Comparison of ENCODE assay signal across 19 cellular contexts in genomic region chr6:167984144-167984719, GRCh38. TPM values are rescaled to one million over a fixed set of nuclear protein-coding genes. Genes with fewer than 3 reads are reported as not detected.
DNase-seq lines count a peak whose midpoint lies in the region; ATAC-seq and TF ChIP-seq lines count a peak whose summit lies in the region.
"Had no signal": no experiment of that assay in that cellular context is flagged by ENCODE, and none has a peak within 500 bp of the region (broad histone marks: within the 10 kb centered on the region; RNA-seq: fewer than 3 reads in every experiment).

No MANE protein-coding gene starts in this region.

- no peaks in the 10 kb centered on the region for H3K79me1 ChIP-seq in IMR-90 (ENCODE audit: low read depth in 1 of 2, low read length in 2 of 2)

- no peaks in the 10 kb centered on the region for H3F3A ChIP-seq in MM.1S (ENCODE audit: insufficient read depth, low read length)

- CTCF ChIA-PET in IMR-90 (lab: Yijun Ruan, JAX) = no interaction called here

- H3K27ac ChIP-seq in IMR-90 (ENCODE audit: insufficient read depth, low read length) = peak overlapping the region; percentile 13; the same call in 1 of the 2 replicates
- no peak overlapping the region for H3K27ac ChIP-seq in coronary artery
- no peak overlapping the region for H3K27ac ChIP-seq in body of pancreas
- H3K27ac ChIP-seq in MM.1S (ENCODE audit: low read length) = no peak overlapping the region
- H3K27ac ChIP-seq: C4-2B had no signal

- no peak overlapping the region for H3K23ac ChIP-seq in IMR-90 (ENCODE audit: low read depth, low read length)

- H4K5ac ChIP-seq in IMR-90 (ENCODE audit: low read depth, low read length) = no peak overlapping the region

- no peaks in the 10 kb centered on the region for H3K9me2 ChIP-seq in MM.1S (replicated peaks; ENCODE audit: insufficient read depth, low read length)

- no peak overlapping the region for H2BK120ac ChIP-seq in IMR-90 (ENCODE audit: low read depth, low read length)

- no peak overlapping the region for H3K18ac ChIP-seq in IMR-90 (ENCODE audit: low read depth, low read length)

- H4K20me1 ChIP-seq in IMR-90 (ENCODE audit: insufficient read depth, low read length) = no peaks in the 10 kb centered on the region
- H4K20me1 ChIP-seq in MM.1S (ENCODE audit: insufficient read depth, low read length) = no peaks in the 10 kb centered on the region

- H3K56ac ChIP-seq in IMR-90 (ENCODE audit: extremely low read depth, insufficient read depth, low read length) = no peak overlapping the region

- no peaks in the 10 kb centered on the region; the same call in 1 of the 2 replicates for H3K9me3 ChIP-seq in IMR-90 (ENCODE audit: control insufficient read depth, insufficient read depth, low read length)
- H3K9me3 ChIP-seq in body of pancreas = no peaks in the 10 kb centered on the region
- no peaks in the 10 kb centered on the region for H3K9me3 ChIP-seq in MM.1S (replicated peaks; ENCODE audit: insufficient read depth, low read length)
- H3K9me3 ChIP-seq: BE2C, Caco-2 had no signal

- no peak overlapping the region; the same call in 1 of the 2 replicates for H2BK20ac ChIP-seq in IMR-90 (ENCODE audit: low read depth, low read length)

- dilution Hi-C loops in IMR-90 (cut with HindIII; ENCODE audit: low sequenced_read_pairs, unreplicated experiment) = no loop called here

- no peak overlapping the region for H4K91ac ChIP-seq in IMR-90 (ENCODE audit: insufficient read depth, low read depth, low read length)

- TF ChIP-seq CTCF in IMR-90 (conservative IDR thresholded peaks at IDR 0.05; ENCODE audit: low read depth, low read length) (no peak), coronary artery (IDR thresholded peaks at IDR 0.05) (no peak), body of pancreas (IDR thresholded peaks at IDR 0.05) (no peak), MM.1S (IDR thresholded peaks at IDR 0.05; ENCODE audit: low read length) (no peak), GM20000 (IDR thresholded peaks at IDR 0.05; ENCODE audit: extremely low read depth, missing control alignments) (no peak)

- no peak for TF ChIP-seq RAD21 in IMR-90 (IDR thresholded peaks at IDR 0.05; ENCODE audit: low read length)

- peaks cover 2% of the 10 kb centered on the region; the same call in 1 of the 2 replicates for H3K27me3 ChIP-seq in IMR-90 (ENCODE audit: control insufficient read depth, insufficient read depth, low read length)
- H3K27me3 ChIP-seq in body of pancreas = no peaks in the 10 kb centered on the region
- H3K27me3 ChIP-seq in MM.1S (replicated peaks; ENCODE audit: insufficient read depth, low read length) = no peaks in the 10 kb centered on the region
- H3K27me3 ChIP-seq: BE2C had no signal

- POLR2A ChIA-PET in IMR-90 (lab: Charles Lee; ENCODE audit: unreplicated experiment) = no interaction called here

- no peak overlapping the region for H2BK15ac ChIP-seq in IMR-90 (ENCODE audit: low read depth, low read length)

- peaks cover 2% of the 10 kb centered on the region for H3K4me1 ChIP-seq in IMR-90 (ENCODE audit: control insufficient read depth, insufficient read depth, low read length)
- H3K4me1 ChIP-seq in body of pancreas = no peaks in the 10 kb centered on the region
- no peaks in the 10 kb centered on the region for H3K4me1 ChIP-seq in MM.1S (ENCODE audit: low read length)
- H3K4me1 ChIP-seq: BE2C, Caco-2 had no signal

- no TSS peak for BruUV-seq in IMR-90 (replicated peaks; lab: Mats Ljungman, UMichigan)

- no peak overlapping the region for H3K4ac ChIP-seq in IMR-90 (ENCODE audit: low read depth, low read length)

- no peak overlapping the region for H2AK5ac ChIP-seq in IMR-90 (ENCODE audit: low read depth, low read length)

- H3K14ac ChIP-seq in IMR-90 (replicated peaks; ENCODE audit: low read depth, low read length) = no peak overlapping the region

- H3K9ac ChIP-seq in IMR-90 (ENCODE audit: low read depth, low read length) (no peak overlapping the region), MM.1S (ENCODE audit: low read length) (no peak overlapping the region)

- intact Hi-C loops in IMR-90 (cut with micrococcal nuclease) = no loop called here
- intact Hi-C loops in body of pancreas (cut with DNase I) = no loop called here

- no peak overlapping the region for H2BK5ac ChIP-seq in IMR-90 (ENCODE audit: low read depth, low read length, poor library complexity, severe bottlenecking)

- ATAC-seq in IMR-90 (ENCODE audit: low read depth) = no peak
- ATAC-seq in body of pancreas = no peak
- ATAC-seq: GM12878 had no signal

- 100% methylated on average over 4 of the region's 11 CpGs; no CpG with 5 or more reads in 1 of the 2 experiments for WGBS in IMR-90 (ENCODE audit: extremely low coverage in 2 of 2, insufficient read length in 1 of 2), 2 experiments
- 89 to 93% methylated on average over 11 of the region's 11 CpGs for WGBS in body of pancreas, 2 donors

- H4K8ac ChIP-seq in IMR-90 (ENCODE audit: low read depth in 2 of 2, low read length in 2 of 2) = no peak overlapping the region

- no peak overlapping the region for H2AK9ac ChIP-seq in IMR-90 (replicated peaks; ENCODE audit: low read depth, low read length, poor library complexity)

- no peak overlapping the region for H2AFZ ChIP-seq in IMR-90 (replicated peaks; ENCODE audit: low read length, poor library complexity)
- H2AFZ ChIP-seq in MM.1S (ENCODE audit: low read length) = no peak overlapping the region

- in situ Hi-C loops in IMR-90 (cut with MboI; ENCODE audit: low sequenced_read_pairs) = no loop called here

- TF ChIP-seq POLR2A in IMR-90 (IDR thresholded peaks at IDR 0.05; ENCODE audit: low read depth, low read length) = no peak
- no peak for TF ChIP-seq POLR2A in body of pancreas (IDR thresholded peaks at IDR 0.05)

- no peaks in the 10 kb centered on the region for H3K9me1 ChIP-seq in IMR-90 (ENCODE audit: insufficient read depth, low read length)

- no peaks in the 10 kb centered on the region for H3K79me2 ChIP-seq in MM.1S (ENCODE audit: low read length)

- H3K4me2 ChIP-seq in IMR-90 (ENCODE audit: low read depth, low read length) (no peak overlapping the region), MM.1S (ENCODE audit: low read depth, low read length) (no peak overlapping the region)

- H3K4me3 ChIP-seq in IMR-90 (ENCODE audit: insufficient read depth, low read depth, low read length) (no peak overlapping the region), coronary artery (no peak overlapping the region), body of pancreas (no peak overlapping the region), MM.1S (ENCODE audit: low read length) (no peak overlapping the region)
- H3K4me3 ChIP-seq: GM12878 had no signal

- DNase-seq in IMR-90 = no peak
- DNase-seq in coronary artery (ENCODE audit: low spot score) = peak; percentile 47
- DNase-seq in myocyte (ENCODE audit: low read depth) = peak; percentile 86
- DNase-seq in body of pancreas = no peak
- no peak for DNase-seq in MM.1S
- no peak for DNase-seq in GM20000 (ENCODE audit: low spot score)
- DNase-seq: ACHN; BE2C; Caco-2; CD4-positive, alpha-beta T cell; DMS153; DMS79; H9; KG1 had no signal

- H3K36me3 ChIP-seq in IMR-90 (ENCODE audit: control insufficient read depth, insufficient read depth, low read length) = no peaks in the 10 kb centered on the region
- H3K36me3 ChIP-seq in body of pancreas (replicated peaks in 1 of 2; ENCODE audit: insufficient read depth in 1 of 2, low read depth in 2 of 2) = no peaks in the 10 kb centered on the region
- H3K36me3 ChIP-seq in MM.1S (replicated peaks; ENCODE audit: insufficient read depth, low read length) = no peaks in the 10 kb centered on the region
- H3K36me3 ChIP-seq: BE2C had no signal

TF ChIP-seq in IMR-90, 13 proteins besides CTCF, POLR2A, EP300 and RAD21:
- TF ChIP-seq ELK1 (IDR thresholded peaks at IDR 0.05; ENCODE audit: borderline replicate concordance, low read depth, low read length) (no peak), FOS (IDR thresholded peaks at IDR 0.05; ENCODE audit: low read depth, low read length) (no peak), RCOR1 (IDR thresholded peaks at IDR 0.05; ENCODE audit: insufficient replicate concordance, low read length) (no peak), USF2 (IDR thresholded peaks at IDR 0.05; ENCODE audit: low read depth, low read length) (no peak), SMC3 (IDR thresholded peaks at IDR 0.05; ENCODE audit: low read depth, low read length) (no peak), BHLHE40 (IDR thresholded peaks at IDR 0.05; ENCODE audit: low read depth, low read length) (no peak), MXI1 (IDR thresholded peaks at IDR 0.05; ENCODE audit: borderline replicate concordance, low read depth, low read length) (no peak)

RNA-seq across cellular contexts. Expression of gene KIF25, which starts 13.2 kb away (rescaled TPM):
- total RNA-seq in IMR-90 (2012; rRNA removed) (not detected in 2 replicates), myocyte (0.16 TPM in 1 of 2 replicates, not detected in the other), body of pancreas (1 to 10 TPM in 1 of 2 donors, not detected in 1; 1.8 TPM)
- not detected in 2 replicates for polyA plus RNA-seq in IMR-90 (2012; rRNA removed)
- not detected in 2 replicates for polyA plus RNA-seq in IMR-90 (2012; cell fraction: cytosol; rRNA removed)
- polyA plus RNA-seq in IMR-90 (2012; cell fraction: nucleus; rRNA removed; ENCODE audit: low replicate concordance) = 0.34 and 0.83 TPM in 2 replicates
- polyA plus RNA-seq in myocyte (2012) = not detected
- total RNA-seq: Caco-2; CD4-positive, alpha-beta T cell; G401; GM12878; HT-29 had no signal
- polyA plus RNA-seq: GM12878, IgD-negative memory B cell had no signal

Comparison
In these comparisons a context has a peak if more than half of its experiments do, and no peak if none do; other contexts are left out.
1. DNase-seq: peak in coronary artery (single experiment) and myocyte (single experiment); none in IMR-90 (single experiment), body of pancreas (0 of 4), MM.1S (single experiment) and GM20000 (single experiment).